Comparison of ENCODE assay signal across 18 cellular contexts in genomic region chr11:134841411-134841810, GRCh38.
"Had no signal": no experiment of that assay in that cellular context is flagged by ENCODE, and none has a peak within 500 bp of the region (broad histone marks: within the 10 kb centered on the region; RNA-seq: fewer than 3 reads in every experiment).

No MANE protein-coding gene starts in this region.

- H3K27ac ChIP-seq: dorsolateral prefrontal cortex, gastroesophageal sphincter, ovary, right atrium auricular region, stomach, thoracic aorta, transverse colon had no signal

- H3K4me1 ChIP-seq: gastroesophageal sphincter, right atrium auricular region, stomach, transverse colon had no signal

- H3K27me3 ChIP-seq: ovary, right atrium auricular region, transverse colon had no signal

- DNase-seq: cortex of kidney; dorsolateral prefrontal cortex; effector CD8-positive, alpha-beta T cell; glutamatergic neuron; islet precursor cell; mucosa of descending colon; natural killer cell; ovary; small intestine; stimulated activated CD4-positive, alpha-beta T cell treated with anti-CD3 and anti-CD28 coated beads, Interleukin-12 subunit alpha, Interleukin-12 subunit beta, amount 100 ng/mL, for 4 hours; stimulated activated naive CD4-positive, alpha-beta T cell; stomach; substantia nigra; transverse colon had no signal

- H3K9me3 ChIP-seq: gastroesophageal sphincter, mucosa of descending colon, ovary, right atrium auricular region, stomach, thoracic aorta, transverse colon had no signal

- H3K36me3 ChIP-seq: gastroesophageal sphincter, ovary, right atrium auricular region, stomach, thoracic aorta, transverse colon had no signal

- ATAC-seq: gastroesophageal sphincter, left lobe of liver, mucosa of descending colon, natural killer cell had no signal

- H3K4me3 ChIP-seq: dorsolateral prefrontal cortex, gastroesophageal sphincter, mucosa of descending colon, ovary, right atrium auricular region, stomach, thoracic aorta, transverse colon had no signal
